Comparison of ENCODE assay signal across 1 cellular context in the genomic region with DNA sequence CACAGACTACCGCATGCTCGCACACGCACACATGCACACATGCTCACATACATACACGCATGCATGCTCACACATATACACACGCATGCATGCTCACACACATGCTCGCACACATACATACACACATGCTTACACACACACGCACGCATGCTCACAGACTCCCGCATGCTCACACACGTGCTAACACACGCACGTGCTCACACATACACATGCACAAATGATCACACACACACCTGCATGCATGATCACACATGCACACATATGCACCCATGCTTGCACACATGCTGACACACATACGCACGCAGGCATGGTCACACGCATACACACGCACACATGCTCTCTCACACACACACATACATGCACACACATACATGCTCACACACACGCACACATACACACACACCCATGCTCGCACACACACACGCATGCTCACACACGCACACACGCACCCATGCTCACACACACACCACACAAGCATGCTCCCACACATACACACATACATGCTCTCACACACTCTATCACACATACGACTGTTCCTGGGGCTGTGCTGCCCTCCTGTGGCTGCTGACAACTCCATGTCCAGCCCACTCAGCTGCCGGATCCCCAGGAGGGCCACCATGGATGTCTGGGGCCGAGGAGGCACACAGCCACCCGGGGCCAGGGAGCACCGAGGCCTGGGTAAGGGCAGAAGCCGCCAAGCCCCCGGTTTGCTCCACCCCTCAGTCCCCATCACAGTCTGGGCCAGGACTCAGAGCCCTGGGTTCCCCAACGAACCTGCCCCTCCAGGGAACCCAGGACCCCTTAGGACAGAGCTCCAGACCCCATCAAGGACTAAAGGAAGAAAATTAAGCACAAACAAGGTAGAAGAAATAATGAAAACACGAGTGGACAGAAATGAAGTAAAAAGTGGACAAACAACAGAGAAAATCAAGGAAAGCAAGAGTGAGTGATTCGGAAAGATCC.
TF ChIP-seq lines count a peak whose summit lies in the region.

No MANE protein-coding gene starts in this region.

TF ChIP-seq in HepG2, 621 proteins besides CTCF, POLR2A, EP300 and RAD21 (continued from another document and continues in another):
- TF ChIP-seq, protein P1, sequence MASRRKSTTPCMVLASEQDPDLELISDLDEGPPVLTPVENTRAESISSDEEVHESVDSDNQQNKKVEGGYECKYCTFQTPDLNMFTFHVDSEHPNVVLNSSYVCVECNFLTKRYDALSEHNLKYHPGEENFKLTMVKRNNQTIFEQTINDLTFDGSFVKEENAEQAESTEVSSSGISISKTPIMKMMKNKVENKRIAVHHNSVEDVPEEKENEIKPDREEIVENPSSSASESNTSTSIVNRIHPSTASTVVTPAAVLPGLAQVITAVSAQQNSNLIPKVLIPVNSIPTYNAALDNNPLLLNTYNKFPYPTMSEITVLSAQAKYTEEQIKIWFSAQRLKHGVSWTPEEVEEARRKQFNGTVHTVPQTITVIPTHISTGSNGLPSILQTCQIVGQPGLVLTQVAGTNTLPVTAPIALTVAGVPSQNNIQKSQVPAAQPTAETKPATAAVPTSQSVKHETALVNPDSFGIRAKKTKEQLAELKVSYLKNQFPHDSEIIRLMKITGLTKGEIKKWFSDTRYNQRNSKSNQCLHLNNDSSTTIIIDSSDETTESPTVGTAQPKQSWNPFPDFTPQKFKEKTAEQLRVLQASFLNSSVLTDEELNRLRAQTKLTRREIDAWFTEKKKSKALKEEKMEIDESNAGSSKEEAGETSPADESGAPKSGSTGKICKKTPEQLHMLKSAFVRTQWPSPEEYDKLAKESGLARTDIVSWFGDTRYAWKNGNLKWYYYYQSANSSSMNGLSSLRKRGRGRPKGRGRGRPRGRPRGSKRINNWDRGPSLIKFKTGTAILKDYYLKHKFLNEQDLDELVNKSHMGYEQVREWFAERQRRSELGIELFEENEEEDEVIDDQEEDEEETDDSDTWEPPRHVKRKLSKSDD (CRISPR knock-in tag; IDR thresholded peaks at IDR 0.05; ENCODE audit: low read depth): no peak
- TF ChIP-seq GATAD1 (CRISPR knock-in tag; IDR thresholded peaks at IDR 0.05) (no peak), FLYWCH1 (CRISPR knock-in tag; IDR thresholded peaks at IDR 0.05) (no peak), ZNF451 (CRISPR knock-in tag; IDR thresholded peaks at IDR 0.05) (no peak), SIX4 (CRISPR knock-in tag; IDR thresholded peaks at IDR 0.05) (no peak), NCOA1 (CRISPR knock-in tag; IDR thresholded peaks at IDR 0.05) (no peak), ZNF652 (CRISPR knock-in tag; IDR thresholded peaks at IDR 0.05; ENCODE audit: borderline replicate concordance, low read depth) (no peak), ZFY (CRISPR knock-in tag; IDR thresholded peaks at IDR 0.05) (peak; percentile 21; the same call in 1 of the 2 replicates), ZNF207 (IDR thresholded peaks at IDR 0.05; ENCODE audit: borderline replicate concordance) (peak; percentile 88; the same call in 1 of the 2 replicates), RAD51 (IDR thresholded peaks at IDR 0.05; ENCODE audit: borderline replicate concordance) (no peak), NFKB2 (CRISPR knock-in tag; IDR thresholded peaks at IDR 0.05; ENCODE audit: borderline replicate concordance) (no peak), ZMYM4 (CRISPR knock-in tag; IDR thresholded peaks at IDR 0.05) (no peak), KMT2A (CRISPR knock-in tag; IDR thresholded peaks at IDR 0.05) (no peak; the same call in 1 of the 2 replicates), TGIF2 (CRISPR knock-in tag; IDR thresholded peaks at IDR 0.05) (0 out of 2 replicates have a peak, but pooled peaks have one; percentile 28), ZNF263 (CRISPR knock-in tag; IDR thresholded peaks at IDR 0.05) (no peak), ZNF670 (CRISPR knock-in tag; IDR thresholded peaks at IDR 0.05; ENCODE audit: borderline replicate concordance) (no peak), CREB1 (IDR thresholded peaks at IDR 0.05) (no peak), CREB1 (CRISPR knock-in tag; IDR thresholded peaks at IDR 0.05) (no peak), FOSL2 (CRISPR knock-in tag; IDR thresholded peaks at IDR 0.05) (0 out of 2 replicates have a peak, but pooled peaks have one; percentile 13), PRMT3 (CRISPR knock-in tag; IDR thresholded peaks at IDR 0.05; ENCODE audit: borderline replicate concordance, low read depth) (no peak), NCOA2 (CRISPR knock-in tag; IDR thresholded peaks at IDR 0.05) (no peak), HNF4G (IDR thresholded peaks at IDR 0.05; ENCODE audit: borderline replicate concordance, low read depth, low read length) (no peak), HNF4G (CRISPR knock-in tag; IDR thresholded peaks at IDR 0.05; ENCODE audit: borderline replicate concordance, low read depth) (no peak), SMC3 (IDR thresholded peaks at IDR 0.05; ENCODE audit: low read length) (peak; percentile 82), SALL2 (CRISPR knock-in tag; IDR thresholded peaks at IDR 0.05) (no peak), BHLHE40 (IDR thresholded peaks at IDR 0.05; ENCODE audit: low read length) (0 out of 2 replicates have a peak, but pooled peaks have one; percentile 23), EZH2 (conservative IDR thresholded peaks at IDR 0.05; ENCODE audit: low read depth, low read length) (0 out of 2 replicates have a peak, but pooled peaks have one; percentile 9), ZNF10 (CRISPR knock-in tag; IDR thresholded peaks at IDR 0.05; ENCODE audit: borderline replicate concordance, low read depth) (no peak), ZNF644 (CRISPR knock-in tag; IDR thresholded peaks at IDR 0.05; ENCODE audit: low read depth) (no peak), SNAI1 (CRISPR knock-in tag; IDR thresholded peaks at IDR 0.05; ENCODE audit: borderline replicate concordance) (no peak), TBP (CRISPR knock-in tag; IDR thresholded peaks at IDR 0.05) (no peak), ZNF530 (CRISPR knock-in tag; IDR thresholded peaks at IDR 0.05; ENCODE audit: low read depth) (no peak), MED1 (CRISPR knock-in tag; IDR thresholded peaks at IDR 0.05) (no peak), ATRX (CRISPR knock-in tag; IDR thresholded peaks at IDR 0.05; ENCODE audit: borderline replicate concordance) (no peak), ZNF879 (CRISPR knock-in tag; IDR thresholded peaks at IDR 0.05) (no peak), ZNF737 (CRISPR knock-in tag; IDR thresholded peaks at IDR 0.05; ENCODE audit: borderline replicate concordance) (no peak), ZFX (CRISPR knock-in tag; IDR thresholded peaks at IDR 0.05; ENCODE audit: low read depth) (peak; percentile 1; the same call in 1 of the 2 replicates)
- TF ChIP-seq, protein P2, sequence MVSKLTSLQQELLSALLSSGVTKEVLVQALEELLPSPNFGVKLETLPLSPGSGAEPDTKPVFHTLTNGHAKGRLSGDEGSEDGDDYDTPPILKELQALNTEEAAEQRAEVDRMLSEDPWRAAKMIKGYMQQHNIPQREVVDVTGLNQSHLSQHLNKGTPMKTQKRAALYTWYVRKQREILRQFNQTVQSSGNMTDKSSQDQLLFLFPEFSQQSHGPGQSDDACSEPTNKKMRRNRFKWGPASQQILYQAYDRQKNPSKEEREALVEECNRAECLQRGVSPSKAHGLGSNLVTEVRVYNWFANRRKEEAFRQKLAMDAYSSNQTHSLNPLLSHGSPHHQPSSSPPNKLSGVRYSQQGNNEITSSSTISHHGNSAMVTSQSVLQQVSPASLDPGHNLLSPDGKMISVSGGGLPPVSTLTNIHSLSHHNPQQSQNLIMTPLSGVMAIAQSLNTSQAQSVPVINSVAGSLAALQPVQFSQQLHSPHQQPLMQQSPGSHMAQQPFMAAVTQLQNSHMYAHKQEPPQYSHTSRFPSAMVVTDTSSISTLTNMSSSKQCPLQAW (CRISPR knock-in tag; IDR thresholded peaks at IDR 0.05): 0 out of 2 replicates have a peak, but pooled peaks have one; percentile 22
- TF ChIP-seq, protein P3, sequence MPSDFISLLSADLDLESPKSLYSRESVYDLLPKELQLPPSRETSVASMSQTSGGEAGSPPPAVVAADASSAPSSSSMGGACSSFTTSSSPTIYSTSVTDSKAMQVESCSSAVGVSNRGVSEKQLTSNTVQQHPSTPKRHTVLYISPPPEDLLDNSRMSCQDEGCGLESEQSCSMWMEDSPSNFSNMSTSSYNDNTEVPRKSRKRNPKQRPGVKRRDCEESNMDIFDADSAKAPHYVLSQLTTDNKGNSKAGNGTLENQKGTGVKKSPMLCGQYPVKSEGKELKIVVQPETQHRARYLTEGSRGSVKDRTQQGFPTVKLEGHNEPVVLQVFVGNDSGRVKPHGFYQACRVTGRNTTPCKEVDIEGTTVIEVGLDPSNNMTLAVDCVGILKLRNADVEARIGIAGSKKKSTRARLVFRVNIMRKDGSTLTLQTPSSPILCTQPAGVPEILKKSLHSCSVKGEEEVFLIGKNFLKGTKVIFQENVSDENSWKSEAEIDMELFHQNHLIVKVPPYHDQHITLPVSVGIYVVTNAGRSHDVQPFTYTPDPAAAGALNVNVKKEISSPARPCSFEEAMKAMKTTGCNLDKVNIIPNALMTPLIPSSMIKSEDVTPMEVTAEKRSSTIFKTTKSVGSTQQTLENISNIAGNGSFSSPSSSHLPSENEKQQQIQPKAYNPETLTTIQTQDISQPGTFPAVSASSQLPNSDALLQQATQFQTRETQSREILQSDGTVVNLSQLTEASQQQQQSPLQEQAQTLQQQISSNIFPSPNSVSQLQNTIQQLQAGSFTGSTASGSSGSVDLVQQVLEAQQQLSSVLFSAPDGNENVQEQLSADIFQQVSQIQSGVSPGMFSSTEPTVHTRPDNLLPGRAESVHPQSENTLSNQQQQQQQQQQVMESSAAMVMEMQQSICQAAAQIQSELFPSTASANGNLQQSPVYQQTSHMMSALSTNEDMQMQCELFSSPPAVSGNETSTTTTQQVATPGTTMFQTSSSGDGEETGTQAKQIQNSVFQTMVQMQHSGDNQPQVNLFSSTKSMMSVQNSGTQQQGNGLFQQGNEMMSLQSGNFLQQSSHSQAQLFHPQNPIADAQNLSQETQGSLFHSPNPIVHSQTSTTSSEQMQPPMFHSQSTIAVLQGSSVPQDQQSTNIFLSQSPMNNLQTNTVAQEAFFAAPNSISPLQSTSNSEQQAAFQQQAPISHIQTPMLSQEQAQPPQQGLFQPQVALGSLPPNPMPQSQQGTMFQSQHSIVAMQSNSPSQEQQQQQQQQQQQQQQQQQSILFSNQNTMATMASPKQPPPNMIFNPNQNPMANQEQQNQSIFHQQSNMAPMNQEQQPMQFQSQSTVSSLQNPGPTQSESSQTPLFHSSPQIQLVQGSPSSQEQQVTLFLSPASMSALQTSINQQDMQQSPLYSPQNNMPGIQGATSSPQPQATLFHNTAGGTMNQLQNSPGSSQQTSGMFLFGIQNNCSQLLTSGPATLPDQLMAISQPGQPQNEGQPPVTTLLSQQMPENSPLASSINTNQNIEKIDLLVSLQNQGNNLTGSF (CRISPR knock-in tag; IDR thresholded peaks at IDR 0.05): 0 out of 2 replicates have a peak, but pooled peaks have one; percentile 33
- TF ChIP-seq, protein P4, sequence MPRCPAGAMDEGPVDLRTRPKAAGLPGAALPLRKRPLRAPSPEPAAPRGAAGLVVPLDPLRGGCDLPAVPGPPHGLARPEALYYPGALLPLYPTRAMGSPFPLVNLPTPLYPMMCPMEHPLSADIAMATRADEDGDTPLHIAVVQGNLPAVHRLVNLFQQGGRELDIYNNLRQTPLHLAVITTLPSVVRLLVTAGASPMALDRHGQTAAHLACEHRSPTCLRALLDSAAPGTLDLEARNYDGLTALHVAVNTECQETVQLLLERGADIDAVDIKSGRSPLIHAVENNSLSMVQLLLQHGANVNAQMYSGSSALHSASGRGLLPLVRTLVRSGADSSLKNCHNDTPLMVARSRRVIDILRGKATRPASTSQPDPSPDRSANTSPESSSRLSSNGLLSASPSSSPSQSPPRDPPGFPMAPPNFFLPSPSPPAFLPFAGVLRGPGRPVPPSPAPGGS (CRISPR knock-in tag; IDR thresholded peaks at IDR 0.05): no peak
- TF ChIP-seq, protein P5, sequence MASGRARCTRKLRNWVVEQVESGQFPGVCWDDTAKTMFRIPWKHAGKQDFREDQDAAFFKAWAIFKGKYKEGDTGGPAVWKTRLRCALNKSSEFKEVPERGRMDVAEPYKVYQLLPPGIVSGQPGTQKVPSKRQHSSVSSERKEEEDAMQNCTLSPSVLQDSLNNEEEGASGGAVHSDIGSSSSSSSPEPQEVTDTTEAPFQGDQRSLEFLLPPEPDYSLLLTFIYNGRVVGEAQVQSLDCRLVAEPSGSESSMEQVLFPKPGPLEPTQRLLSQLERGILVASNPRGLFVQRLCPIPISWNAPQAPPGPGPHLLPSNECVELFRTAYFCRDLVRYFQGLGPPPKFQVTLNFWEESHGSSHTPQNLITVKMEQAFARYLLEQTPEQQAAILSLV (CRISPR knock-in tag; IDR thresholded peaks at IDR 0.05; ENCODE audit: borderline replicate concordance): peak; percentile 52; the same call in 1 of the 2 replicates
- TF ChIP-seq, protein P6, sequence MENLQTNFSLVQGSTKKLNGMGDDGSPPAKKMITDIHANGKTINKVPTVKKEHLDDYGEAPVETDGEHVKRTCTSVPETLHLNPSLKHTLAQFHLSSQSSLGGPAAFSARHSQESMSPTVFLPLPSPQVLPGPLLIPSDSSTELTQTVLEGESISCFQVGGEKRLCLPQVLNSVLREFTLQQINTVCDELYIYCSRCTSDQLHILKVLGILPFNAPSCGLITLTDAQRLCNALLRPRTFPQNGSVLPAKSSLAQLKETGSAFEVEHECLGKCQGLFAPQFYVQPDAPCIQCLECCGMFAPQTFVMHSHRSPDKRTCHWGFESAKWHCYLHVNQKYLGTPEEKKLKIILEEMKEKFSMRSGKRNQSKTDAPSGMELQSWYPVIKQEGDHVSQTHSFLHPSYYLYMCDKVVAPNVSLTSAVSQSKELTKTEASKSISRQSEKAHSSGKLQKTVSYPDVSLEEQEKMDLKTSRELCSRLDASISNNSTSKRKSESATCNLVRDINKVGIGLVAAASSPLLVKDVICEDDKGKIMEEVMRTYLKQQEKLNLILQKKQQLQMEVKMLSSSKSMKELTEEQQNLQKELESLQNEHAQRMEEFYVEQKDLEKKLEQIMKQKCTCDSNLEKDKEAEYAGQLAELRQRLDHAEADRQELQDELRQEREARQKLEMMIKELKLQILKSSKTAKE (CRISPR knock-in tag; IDR thresholded peaks at IDR 0.05; ENCODE audit: borderline replicate concordance): peak; percentile 59
- TF ChIP-seq, protein P7, sequence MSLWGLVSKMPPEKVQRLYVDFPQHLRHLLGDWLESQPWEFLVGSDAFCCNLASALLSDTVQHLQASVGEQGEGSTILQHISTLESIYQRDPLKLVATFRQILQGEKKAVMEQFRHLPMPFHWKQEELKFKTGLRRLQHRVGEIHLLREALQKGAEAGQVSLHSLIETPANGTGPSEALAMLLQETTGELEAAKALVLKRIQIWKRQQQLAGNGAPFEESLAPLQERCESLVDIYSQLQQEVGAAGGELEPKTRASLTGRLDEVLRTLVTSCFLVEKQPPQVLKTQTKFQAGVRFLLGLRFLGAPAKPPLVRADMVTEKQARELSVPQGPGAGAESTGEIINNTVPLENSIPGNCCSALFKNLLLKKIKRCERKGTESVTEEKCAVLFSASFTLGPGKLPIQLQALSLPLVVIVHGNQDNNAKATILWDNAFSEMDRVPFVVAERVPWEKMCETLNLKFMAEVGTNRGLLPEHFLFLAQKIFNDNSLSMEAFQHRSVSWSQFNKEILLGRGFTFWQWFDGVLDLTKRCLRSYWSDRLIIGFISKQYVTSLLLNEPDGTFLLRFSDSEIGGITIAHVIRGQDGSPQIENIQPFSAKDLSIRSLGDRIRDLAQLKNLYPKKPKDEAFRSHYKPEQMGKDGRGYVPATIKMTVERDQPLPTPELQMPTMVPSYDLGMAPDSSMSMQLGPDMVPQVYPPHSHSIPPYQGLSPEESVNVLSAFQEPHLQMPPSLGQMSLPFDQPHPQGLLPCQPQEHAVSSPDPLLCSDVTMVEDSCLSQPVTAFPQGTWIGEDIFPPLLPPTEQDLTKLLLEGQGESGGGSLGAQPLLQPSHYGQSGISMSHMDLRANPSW (CRISPR knock-in tag; IDR thresholded peaks at IDR 0.05; ENCODE audit: borderline replicate concordance): no peak
